33 cellular contexts compared by ENCODE assay signal in genomic region chr22:37144180-37144554, GRCh38. TPM values are rescaled to one million over a fixed set of nuclear protein-coding genes. Genes with fewer than 3 reads are reported as not detected.
A peak's percentile ranks its signal among the peaks of the same experiment; 100 is the strongest.
DNase-seq lines count a peak whose midpoint lies in the region; ATAC-seq, FAIRE-seq and TF ChIP-seq lines count a peak whose summit lies in the region.
"Had no signal": no experiment of that assay in that cellular context is flagged by ENCODE, and none has a peak within 500 bp of the region (broad histone marks: within the 10 kb centered on the region; RNA-seq: fewer than 3 reads in every experiment).

No MANE protein-coding gene starts in this region.

- no peaks in the 10 kb centered on the region for H3K27me3 Mint-ChIP-seq in activated CD8-positive, alpha-beta memory T cell treated with anti-CD3 and anti-CD28 coated beads, Interleukin-2, amount 10 ng/mL, durations not matched to agents 7 days and 5 days
- H3K27me3 Mint-ChIP-seq in CD4-positive, CD25-positive, alpha-beta regulatory T cell: peaks cover 10% of the 10 kb centered on the region
- no peaks in the 10 kb centered on the region for H3K27me3 Mint-ChIP-seq in activated CD4-positive, alpha-beta memory T cell treated with anti-CD3 and anti-CD28 coated beads, Interleukin-2, amount 10 ng/mL, durations not matched to agents 7 days and 5 days

- H4K20me1 ChIP-seq in keratinocyte (ENCODE audit: control insufficient read depth, extremely low read depth, insufficient read depth, low read length): no peaks in the 10 kb centered on the region

- H3K4me1 Mint-ChIP-seq in activated CD8-positive, alpha-beta memory T cell treated with anti-CD3 and anti-CD28 coated beads, Interleukin-2, amount 10 ng/mL, durations not matched to agents 7 days and 5 days: peaks cover 66% of the 10 kb centered on the region
- H3K4me1 Mint-ChIP-seq in CD4-positive, CD25-positive, alpha-beta regulatory T cell: peaks cover 0 to 87% (median 37%) of the 10 kb centered on the region in 4 donors
- H3K4me1 Mint-ChIP-seq in activated CD4-positive, alpha-beta memory T cell treated with anti-CD3 and anti-CD28 coated beads, Interleukin-2, amount 10 ng/mL, durations not matched to agents 7 days and 5 days: peaks cover 77% of the 10 kb centered on the region
- H3K4me1 Mint-ChIP-seq: CD14-positive monocyte had no signal

- H3K27ac ChIP-seq in CD4-positive, CD25-positive, alpha-beta regulatory T cell (ENCODE audit: insufficient read depth, low read length, poor library complexity, severe bottlenecking): peak overlapping the region; percentile 90
- H3K27ac ChIP-seq in keratinocyte (ENCODE audit: control insufficient read depth, insufficient read depth, low read length): no peak overlapping the region
- no peak overlapping the region for H3K27ac ChIP-seq in Peyer's patch
- H3K27ac ChIP-seq: cardiac muscle cell, HL-60, KMS-11, tibial artery, vagina had no signal

- no peaks in the 10 kb centered on the region for H3K9me3 ChIP-seq in CD4-positive, CD25-positive, alpha-beta regulatory T cell (ENCODE audit: control insufficient read depth in 2 of 2, low read length in 2 of 2)
- no peaks in the 10 kb centered on the region for H3K9me3 ChIP-seq in keratinocyte (ENCODE audit: control insufficient read depth, low read depth, low read length)
- H3K9me3 ChIP-seq in Peyer's patch: no peaks in the 10 kb centered on the region
- H3K9me3 ChIP-seq: MG63, SK-N-SH, tibial artery, vagina had no signal

- H3K36me3 ChIP-seq in CD4-positive, CD25-positive, alpha-beta regulatory T cell (ENCODE audit: control insufficient read depth, insufficient read depth, low read length): peaks cover 52% of the 10 kb centered on the region
- no peaks in the 10 kb centered on the region for H3K36me3 ChIP-seq in keratinocyte (ENCODE audit: control insufficient read depth in 2 of 2, extremely low read depth in 1 of 2, insufficient read depth in 2 of 2, low read length in 2 of 2)
- no peaks in the 10 kb centered on the region for H3K36me3 ChIP-seq in Peyer's patch
- H3K36me3 ChIP-seq: cardiac muscle cell, MG63, tibial artery, vagina had no signal

- H3K9ac ChIP-seq in keratinocyte (ENCODE audit: control insufficient read depth, extremely low read depth, insufficient read depth, low read length): no peak overlapping the region
- H3K9ac ChIP-seq: KMS-11, SK-N-SH had no signal

- dilution Hi-C loops in keratinocyte (cut with MboI; ENCODE audit: extremely low pct_ligation_motif_present, low sequenced_read_pairs): no loop called here

- H3K9me3 Mint-ChIP-seq in activated CD8-positive, alpha-beta memory T cell treated with anti-CD3 and anti-CD28 coated beads, Interleukin-2, amount 10 ng/mL, durations not matched to agents 7 days and 5 days (ENCODE audit: low read depth): no peaks in the 10 kb centered on the region
- H3K9me3 Mint-ChIP-seq in CD4-positive, CD25-positive, alpha-beta regulatory T cell: no peaks in the 10 kb centered on the region
- H3K9me3 Mint-ChIP-seq in activated CD4-positive, alpha-beta memory T cell treated with anti-CD3 and anti-CD28 coated beads, Interleukin-2, amount 10 ng/mL, durations not matched to agents 7 days and 5 days: no peaks in the 10 kb centered on the region
- H3K9me3 Mint-ChIP-seq: activated T-helper 1 cell treated with anti-CD3 and anti-CD28 coated beads, Interleukin-12 subunit alpha, Interleukin-12 subunit beta, Interleukin-2, Interleukin-4 antibody, amounts not matched to agents 30 ng/mL and 10 ng/mL and 1 ng/mL, durations not matched to agents 14 hours and 24 hours and 36 hours; CD14-positive monocyte; endodermal cell had no signal

- no peak for TF ChIP-seq POLR2A in Peyer's patch (IDR thresholded peaks at IDR 0.05)

- H3K9me1 ChIP-seq in keratinocyte (ENCODE audit: control insufficient read depth, extremely low read depth, insufficient read depth, low read length): peaks cover 2% of the 10 kb centered on the region

- no peak for ATAC-seq in activated CD8-positive, alpha-beta memory T cell treated with anti-CD3 and anti-CD28 coated beads, Interleukin-2, amount 10 ng/mL, durations not matched to agents 7 days and 5 days
- no peak for ATAC-seq in CD4-positive, CD25-positive, alpha-beta regulatory T cell (ENCODE audit: low read depth in 2 of 2)
- ATAC-seq in GM19351 (IDR thresholded peaks at IDR 0.05; ENCODE audit: unreplicated experiment): no peak
- ATAC-seq: left ventricle myocardium superior, sciatic nerve had no signal

- CTCF ChIA-PET in activated CD8-positive, alpha-beta memory T cell treated with anti-CD3 and anti-CD28 coated beads, Interleukin-2, amount 10 ng/mL, durations not matched to agents 7 days and 5 days (lab: Charles Lee): interaction anchor here (0.9 to 12.2 kb wide), 3 partner anchors 13 to 55 kb away, joined by 3 to 137 read pairs (median 51); no protein-coding TSS in a partner anchor
- CTCF ChIA-PET in activated CD4-positive, alpha-beta memory T cell treated with anti-CD3 and anti-CD28 coated beads, Interleukin-2, amount 10 ng/mL, durations not matched to agents 7 days and 5 days (lab: Charles Lee): interaction anchor here (1.6 to 8.6 kb wide), 2 partner anchors 22 to 54 kb away, joined by 4 to 51 read pairs; no protein-coding TSS in a partner anchor

- TF ChIP-seq CTCF in keratinocyte (optimal IDR thresholded peaks at IDR 0.05 in 1 of 3, IDR thresholded peaks at IDR 0.05 in 1 of 3, conservative IDR thresholded peaks at IDR 0.05 in 1 of 3; ENCODE audit: extremely low read depth in 1 of 3, insufficient read depth in 2 of 3, low read length in 3 of 3) (no peak), Peyer's patch (IDR thresholded peaks at IDR 0.05) (no peak)

- POLR2A ChIA-PET in activated CD4-positive, alpha-beta memory T cell treated with anti-CD3 and anti-CD28 coated beads, Interleukin-2, amount 10 ng/mL, durations not matched to agents 7 days and 5 days (lab: Charles Lee): interaction anchor here (1.4 to 25.9 kb wide), 3 partner anchors 15 to 54 kb away, joined by 3 to 502 read pairs (median 61); no protein-coding TSS in a partner anchor

- H3K27me3 ChIP-seq in CD4-positive, CD25-positive, alpha-beta regulatory T cell (ENCODE audit: control insufficient read depth, insufficient read depth, low read length): no peaks in the 10 kb centered on the region
- no peaks in the 10 kb centered on the region for H3K27me3 ChIP-seq in keratinocyte (ENCODE audit: control insufficient read depth, extremely low read depth, insufficient read depth, low read length)
- no peaks in the 10 kb centered on the region for H3K27me3 ChIP-seq in Peyer's patch
- H3K27me3 ChIP-seq: cardiac muscle cell, MG63, vagina had no signal

- H3K4me3 Mint-ChIP-seq in activated CD8-positive, alpha-beta memory T cell treated with anti-CD3 and anti-CD28 coated beads, Interleukin-2, amount 10 ng/mL, durations not matched to agents 7 days and 5 days: peak overlapping the region; percentile 100
- peak overlapping the region; percentile 61 to 97 (median 82) for H3K4me3 Mint-ChIP-seq in CD4-positive, CD25-positive, alpha-beta regulatory T cell
- H3K4me3 Mint-ChIP-seq in activated CD4-positive, alpha-beta memory T cell treated with anti-CD3 and anti-CD28 coated beads, Interleukin-2, amount 10 ng/mL, durations not matched to agents 7 days and 5 days: peak overlapping the region; percentile 24
- H3K4me3 Mint-ChIP-seq: CD14-positive monocyte, endodermal cell had no signal

- peak overlapping the region; percentile 40 for H3K4me2 ChIP-seq in keratinocyte (ENCODE audit: control insufficient read depth, extremely low read depth, insufficient read depth, low read depth, low read length)
- H3K4me2 ChIP-seq: KMS-11, SK-N-SH had no signal

- H2AFZ ChIP-seq in keratinocyte (ENCODE audit: control insufficient read depth, low read length): no peak overlapping the region

- DNase-seq in activated CD8-positive, alpha-beta memory T cell treated with anti-CD3 and anti-CD28 coated beads, Interleukin-2, amount 10 ng/mL, durations not matched to agents 7 days and 5 days: no peak
- DNase-seq in activated CD8-positive, alpha-beta memory T cell treated with anti-CD3 and anti-CD28 coated beads, Interleukin-2, amount 50 U/mL, for 4 hours: no peak
- DNase-seq in CD4-positive, CD25-positive, alpha-beta regulatory T cell: no peak
- DNase-seq in activated CD4-positive, alpha-beta memory T cell treated with anti-CD3 and anti-CD28 coated beads, Interleukin-2, amount 10 ng/mL, durations not matched to agents 7 days and 5 days: no peak
- DNase-seq in keratinocyte (ENCODE audit: low read depth, low spot score) (no peak), NCI-H774 (lab: John Stamatoyannopoulos, UW) (no peak), Peyer's patch (no peak)
- DNase-seq: activated CD8-positive, alpha-beta memory T cell treated with anti-CD3 and anti-CD28 coated beads for 24 hours; endodermal cell; glutamatergic neuron; HCEC 1CT; left ventricle myocardium superior; mesendoderm; MG63; NCI-H1930; NCI-H524 treated with DMSO at 0.1 percent for 48 hours; OCI-M1; SK-N-SH; tibial artery had no signal

- no peak overlapping the region for H3K4me3 ChIP-seq in CD4-positive, CD25-positive, alpha-beta regulatory T cell (ENCODE audit: low read depth, low read length)
- H3K4me3 ChIP-seq in keratinocyte (ENCODE audit: control insufficient read depth in 2 of 3, extremely low read depth in 1 of 3, insufficient read depth in 2 of 3, low read depth in 1 of 3, low read length in 3 of 3) (no peak overlapping the region), Peyer's patch (no peak overlapping the region)
- H3K4me3 ChIP-seq: cardiac muscle cell, MG63, tibial artery, vagina had no signal

- peak overlapping the region; percentile 61 for H3K27ac Mint-ChIP-seq in activated CD8-positive, alpha-beta memory T cell treated with anti-CD3 and anti-CD28 coated beads, Interleukin-2, amount 10 ng/mL, durations not matched to agents 7 days and 5 days
- peak overlapping the region; percentile 96 to 100 (median 99) for H3K27ac Mint-ChIP-seq in CD4-positive, CD25-positive, alpha-beta regulatory T cell
- peak overlapping the region; percentile 16 for H3K27ac Mint-ChIP-seq in activated CD4-positive, alpha-beta memory T cell treated with anti-CD3 and anti-CD28 coated beads, Interleukin-2, amount 10 ng/mL, durations not matched to agents 7 days and 5 days
- H3K27ac Mint-ChIP-seq: endodermal cell, progenitor cell of endocrine pancreas had no signal

- no peaks in the 10 kb centered on the region for H3K79me2 ChIP-seq in keratinocyte (ENCODE audit: control insufficient read depth, insufficient read depth, low read length)

- peaks cover 84% of the 10 kb centered on the region for H3K36me3 Mint-ChIP-seq in activated CD8-positive, alpha-beta memory T cell treated with anti-CD3 and anti-CD28 coated beads, Interleukin-2, amount 10 ng/mL, durations not matched to agents 7 days and 5 days
- H3K36me3 Mint-ChIP-seq in CD4-positive, CD25-positive, alpha-beta regulatory T cell: peaks cover 37% of the 10 kb centered on the region
- peaks cover 95% of the 10 kb centered on the region for H3K36me3 Mint-ChIP-seq in activated CD4-positive, alpha-beta memory T cell treated with anti-CD3 and anti-CD28 coated beads, Interleukin-2, amount 10 ng/mL, durations not matched to agents 7 days and 5 days (ENCODE audit: low read depth)
- H3K36me3 Mint-ChIP-seq: CD14-positive monocyte had no signal

- H3K4me1 ChIP-seq in CD4-positive, CD25-positive, alpha-beta regulatory T cell (ENCODE audit: control insufficient read depth, insufficient read depth, low read length, poor library complexity, severe bottlenecking): peaks cover 86% of the 10 kb centered on the region
- H3K4me1 ChIP-seq in keratinocyte (ENCODE audit: control insufficient read depth, extremely low read depth, insufficient read depth, low read length) (peaks cover 32% of the 10 kb centered on the region), Peyer's patch (peaks cover 0 to 12% (median 0%) of the 10 kb centered on the region in 4 donors)
- H3K4me1 ChIP-seq: tibial artery had no signal

- no peak for FAIRE-seq in keratinocyte (lab: Jason Lieb, UNC)
- FAIRE-seq: astrocyte, GM12892, islet of Langerhans, TTC549 had no signal

RNA-seq across cellular contexts. Expression of gene IL2RB, which starts 5.5 kb away (rescaled TPM):
- total RNA-seq in activated CD8-positive, alpha-beta memory T cell treated with anti-CD3 and anti-CD28 coated beads, Interleukin-2, amount 10 ng/mL, durations not matched to agents 7 days and 5 days: 100 to 1,000 TPM; 376 to 468 TPM
- total RNA-seq in CD4-positive, CD25-positive, alpha-beta regulatory T cell: 197 TPM
- 100 to 1,000 TPM; 160 to 189 (median 163) TPM for polyA plus RNA-seq in CD4-positive, CD25-positive, alpha-beta regulatory T cell
- total RNA-seq in activated CD4-positive, alpha-beta memory T cell treated with anti-CD3 and anti-CD28 coated beads, Interleukin-2, amount 10 ng/mL, durations not matched to agents 7 days and 5 days: 100 to 1,000 TPM; 320 to 323 TPM
- polyA plus RNA-seq in keratinocyte: 0.08 to 0.24 TPM (median 0.12 TPM) in 3 replicates
- polyA plus RNA-seq in keratinocyte (2011; ENCODE audit: low read depth): not detected
- 0.07 and 0.22 TPM in 2 replicates for polyA plus RNA-seq in keratinocyte (2011; cell fraction: cytosol; rRNA removed)
- polyA plus RNA-seq in keratinocyte (2011; cell fraction: nucleus; rRNA removed): 0.79 and 0.83 TPM in 2 replicates
- polyA plus RNA-seq in keratinocyte (2012; ENCODE audit: low replicate concordance): 0.19 and 0.27 TPM in 2 replicates
- polyA minus RNA-seq in keratinocyte: 0.07 to 0.48 TPM in 2 of 3 replicates, not detected in the other
- not detected for polyA minus RNA-seq in keratinocyte (2011; cell fraction: cytosol; rRNA and poly(A)+ RNA removed)
- polyA minus RNA-seq in keratinocyte (2011; cell fraction: nucleus; rRNA and poly(A)+ RNA removed): 0.70 TPM in 1 of 2 replicates, not detected in the other
- 1 to 10 TPM; 1.5 to 7.0 (median 5.0) TPM for total RNA-seq in Peyer's patch
- total RNA-seq: A172, progenitor cell of endocrine pancreas had no signal
- polyA plus RNA-seq: cardiac muscle cell had no signal

RNA-seq across cellular contexts. Expression of gene TMPRSS6, which starts 34.7 kb away (rescaled TPM):
- total RNA-seq in activated CD8-positive, alpha-beta memory T cell treated with anti-CD3 and anti-CD28 coated beads, Interleukin-2, amount 10 ng/mL, durations not matched to agents 7 days and 5 days: 1 to 10 TPM; 1.3 to 3.3 TPM
- 1.5 TPM for total RNA-seq in CD4-positive, CD25-positive, alpha-beta regulatory T cell
- polyA plus RNA-seq in CD4-positive, CD25-positive, alpha-beta regulatory T cell: under 1 TPM; 0.10 to 0.18 (median 0.14) TPM
- total RNA-seq in activated CD4-positive, alpha-beta memory T cell treated with anti-CD3 and anti-CD28 coated beads, Interleukin-2, amount 10 ng/mL, durations not matched to agents 7 days and 5 days: 10 to 100 TPM; 14.0 to 14.7 TPM
- not detected in 3 replicates for polyA plus RNA-seq in keratinocyte
- not detected for polyA plus RNA-seq in keratinocyte (2011; ENCODE audit: low read depth)
- polyA plus RNA-seq in keratinocyte (2011; cell fraction: cytosol; rRNA removed): not detected in 2 replicates
- not detected in 2 replicates for polyA plus RNA-seq in keratinocyte (2011; cell fraction: nucleus; rRNA removed)
- 0.06 and 0.14 TPM in 2 replicates for polyA plus RNA-seq in keratinocyte (2012; ENCODE audit: low replicate concordance)
- polyA minus RNA-seq in keratinocyte: not detected in 3 replicates
- not detected for polyA minus RNA-seq in keratinocyte (2011; cell fraction: cytosol; rRNA and poly(A)+ RNA removed)
- not detected in 2 replicates for polyA minus RNA-seq in keratinocyte (2011; cell fraction: nucleus; rRNA and poly(A)+ RNA removed)
- total RNA-seq in Peyer's patch: under 1 TPM in 2 of 4 donors, not detected in 2; 0.27 to 0.88 TPM
- total RNA-seq: A172, astrocyte, cardiac muscle cell, left ventricle myocardium superior, sciatic nerve, vagina had no signal
- polyA plus RNA-seq: CD14-positive monocyte, SK-N-SH had no signal

RNA-seq across cellular contexts. Expression of gene C1QTNF6, which starts 43.9 kb away (rescaled TPM):
- 1 to 10 TPM; 6.7 to 7.4 TPM for total RNA-seq in activated CD8-positive, alpha-beta memory T cell treated with anti-CD3 and anti-CD28 coated beads, Interleukin-2, amount 10 ng/mL, durations not matched to agents 7 days and 5 days
- total RNA-seq in CD4-positive, CD25-positive, alpha-beta regulatory T cell: 13.6 TPM
- polyA plus RNA-seq in CD4-positive, CD25-positive, alpha-beta regulatory T cell: 1 to 10 TPM; 1.6 to 2.4 (median 2.1) TPM
- 10 to 100 TPM; 10.2 to 10.3 TPM for total RNA-seq in activated CD4-positive, alpha-beta memory T cell treated with anti-CD3 and anti-CD28 coated beads, Interleukin-2, amount 10 ng/mL, durations not matched to agents 7 days and 5 days
- 17.1 to 28.2 TPM (median 25.4 TPM) in 3 replicates for polyA plus RNA-seq in keratinocyte
- 5.9 TPM for polyA plus RNA-seq in keratinocyte (2011; ENCODE audit: low read depth)
- polyA plus RNA-seq in keratinocyte (2011; cell fraction: cytosol; rRNA removed): 16.4 and 20.3 TPM in 2 replicates
- polyA plus RNA-seq in keratinocyte (2011; cell fraction: nucleus; rRNA removed): 76.5 and 95.8 TPM in 2 replicates
- 13.1 and 26.3 TPM in 2 replicates for polyA plus RNA-seq in keratinocyte (2012; ENCODE audit: low replicate concordance)
- polyA minus RNA-seq in keratinocyte: 12.5 to 42.9 TPM (median 15.4 TPM) in 3 replicates
- polyA minus RNA-seq in keratinocyte (2011; cell fraction: cytosol; rRNA and poly(A)+ RNA removed): 27.2 TPM
- 26.8 and 29.2 TPM in 2 replicates for polyA minus RNA-seq in keratinocyte (2011; cell fraction: nucleus; rRNA and poly(A)+ RNA removed)
- 1 to 10 TPM; 3.9 to 9.4 (median 5.9) TPM for total RNA-seq in Peyer's patch

Comparison
In these comparisons a context has a peak if more than half of its experiments do, and no peak if none do; other contexts are left out.
1. H3K27ac Mint-ChIP-seq: peak in every context shown above with its lines; median percentile 99 in CD4-positive, CD25-positive, alpha-beta regulatory T cell; 61 in activated CD8-positive, alpha-beta memory T cell treated with anti-CD3 and anti-CD28 coated beads, Interleukin-2, amount 10 ng/mL, durations not matched to agents 7 days and 5 days; 16 in activated CD4-positive, alpha-beta memory T cell treated with anti-CD3 and anti-CD28 coated beads, Interleukin-2, amount 10 ng/mL, durations not matched to agents 7 days and 5 days.
2. H3K4me3 Mint-ChIP-seq: peak in every context shown above with its lines; median percentile 100 in activated CD8-positive, alpha-beta memory T cell treated with anti-CD3 and anti-CD28 coated beads, Interleukin-2, amount 10 ng/mL, durations not matched to agents 7 days and 5 days; 82 in CD4-positive, CD25-positive, alpha-beta regulatory T cell; 24 in activated CD4-positive, alpha-beta memory T cell treated with anti-CD3 and anti-CD28 coated beads, Interleukin-2, amount 10 ng/mL, durations not matched to agents 7 days and 5 days.
3. RNA of gene IL2RB, which starts 5.5 kb away (total RNA-seq): 376 to 468 TPM in activated CD8-positive, alpha-beta memory T cell treated with anti-CD3 and anti-CD28 coated beads, Interleukin-2, amount 10 ng/mL, durations not matched to agents 7 days and 5 days, 320 to 323 TPM in activated CD4-positive, alpha-beta memory T cell treated with anti-CD3 and anti-CD28 coated beads, Interleukin-2, amount 10 ng/mL, durations not matched to agents 7 days and 5 days and 197 TPM in CD4-positive, CD25-positive, alpha-beta regulatory T cell (single experiment); 1.5 to 7.0 TPM in Peyer's patch; every median in the first group is over 10 times any median in the second.